ENCODE assay signal across 9 cellular contexts in the genomic region with DNA sequence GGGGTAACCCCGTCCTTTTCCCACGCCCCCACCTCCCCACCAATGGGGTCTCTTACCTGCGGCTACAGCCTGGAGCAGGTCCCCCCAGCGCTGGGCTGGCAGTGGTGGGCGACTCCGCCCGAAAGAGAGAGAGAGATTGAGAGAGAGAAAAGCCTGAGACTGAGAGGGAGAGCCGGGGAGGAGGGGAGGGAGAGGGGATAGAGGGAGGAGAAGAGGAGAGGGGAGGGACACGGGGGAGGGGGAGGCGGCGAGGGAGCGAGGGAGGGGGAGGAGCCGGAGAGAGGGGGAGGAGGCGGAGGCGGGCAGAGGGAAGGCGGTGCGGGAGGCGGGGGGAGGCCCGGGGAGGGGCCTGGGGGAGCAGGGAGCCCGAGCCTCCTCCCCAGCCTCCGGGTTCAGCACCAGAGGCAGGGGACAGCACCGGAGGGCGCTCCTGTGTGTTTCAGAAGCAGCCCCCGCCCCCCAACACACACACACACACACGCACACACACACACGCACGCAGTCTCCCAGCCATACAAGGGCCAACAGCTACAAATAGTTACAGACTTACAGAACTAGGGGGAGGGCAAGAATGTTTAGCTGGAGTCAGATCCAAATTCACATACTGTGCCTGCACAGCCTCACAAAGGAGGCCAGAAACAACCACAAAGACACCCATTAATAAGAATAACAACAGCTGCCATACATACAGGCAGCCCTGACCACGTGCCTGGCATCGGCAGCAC. TPM values are rescaled to one million over a fixed set of nuclear protein-coding genes. Genes with fewer than 3 reads are reported as not detected.
DNase-seq lines count a peak whose midpoint lies in the region; FAIRE-seq and TF ChIP-seq lines count a peak whose summit lies in the region.
"Had no signal": no experiment of that assay in that cellular context is flagged by ENCODE, and none has a peak within 500 bp of the region (broad histone marks: within the 10 kb centered on the region; RNA-seq: fewer than 3 reads in every experiment).

A gene with protein sequence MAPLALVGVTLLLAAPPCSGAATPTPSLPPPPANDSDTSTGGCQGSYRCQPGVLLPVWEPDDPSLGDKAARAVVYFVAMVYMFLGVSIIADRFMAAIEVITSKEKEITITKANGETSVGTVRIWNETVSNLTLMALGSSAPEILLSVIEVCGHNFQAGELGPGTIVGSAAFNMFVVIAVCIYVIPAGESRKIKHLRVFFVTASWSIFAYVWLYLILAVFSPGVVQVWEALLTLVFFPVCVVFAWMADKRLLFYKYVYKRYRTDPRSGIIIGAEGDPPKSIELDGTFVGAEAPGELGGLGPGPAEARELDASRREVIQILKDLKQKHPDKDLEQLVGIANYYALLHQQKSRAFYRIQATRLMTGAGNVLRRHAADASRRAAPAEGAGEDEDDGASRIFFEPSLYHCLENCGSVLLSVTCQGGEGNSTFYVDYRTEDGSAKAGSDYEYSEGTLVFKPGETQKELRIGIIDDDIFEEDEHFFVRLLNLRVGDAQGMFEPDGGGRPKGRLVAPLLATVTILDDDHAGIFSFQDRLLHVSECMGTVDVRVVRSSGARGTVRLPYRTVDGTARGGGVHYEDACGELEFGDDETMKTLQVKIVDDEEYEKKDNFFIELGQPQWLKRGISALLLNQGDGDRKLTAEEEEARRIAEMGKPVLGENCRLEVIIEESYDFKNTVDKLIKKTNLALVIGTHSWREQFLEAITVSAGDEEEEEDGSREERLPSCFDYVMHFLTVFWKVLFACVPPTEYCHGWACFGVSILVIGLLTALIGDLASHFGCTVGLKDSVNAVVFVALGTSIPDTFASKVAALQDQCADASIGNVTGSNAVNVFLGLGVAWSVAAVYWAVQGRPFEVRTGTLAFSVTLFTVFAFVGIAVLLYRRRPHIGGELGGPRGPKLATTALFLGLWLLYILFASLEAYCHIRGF (minus strand): TSS at position 161 of the 725 bp plus-strand sequence. CDS start 5,490 bp downstream, outside the sequence.

- intact Hi-C loops in stomach (cut with DNase I; ENCODE audit: low total_unique reads): no loop called here

- peak within 1 kb of the TSS; percentile 18 to 41 (median 34) for H3K4me3 ChIP-seq in stomach

- TF ChIP-seq EP300 in stomach (IDR thresholded peaks at IDR 0.05): no peak

- TF ChIP-seq CTCF in stomach (IDR thresholded peaks at IDR 0.05): no peak

- no peak for TF ChIP-seq POLR2A in stomach (IDR thresholded peaks at IDR 0.05)
- no peak for TF ChIP-seq POLR2A in GM12892 (IDR thresholded peaks at IDR 0.05; ENCODE audit: low read depth, low read length)

- H3K27ac ChIP-seq in stomach: peak within 1 kb of the TSS in 1 of 5 donors; percentile 70

- WGBS in stomach, 5 donors: 4 to 7% (median 6%) methylated on average over 13 to 27 of the region's 29 CpGs

- no peaks in the 10 kb centered on the region for H3K9me3 ChIP-seq in stomach

- FAIRE-seq in GM12892 (lab: Jason Lieb, UNC): no peak

- H3K36me3 ChIP-seq in stomach: peaks cover 0 to 7% (median 2%) of the 10 kb centered on the region in 4 donors

- H3K27me3 ChIP-seq in stomach: peaks cover 0 to 78% (median 60%) of the 10 kb centered on the region in 3 donors

- DNase-seq in activated gamma-delta T cell treated with Interleukin-2 at 50 U/mL for 16 hours: peak; percentile 46
- DNase-seq in activated gamma-delta T cell (lab: John Stamatoyannopoulos, UW): no peak
- peak; percentile 89 for DNase-seq in NCI-H69 (lab: John Stamatoyannopoulos, UW)
- peak; percentile 48 for DNase-seq in activated T-cell treated with anti-CD3 and anti-CD28 coated beads for 24 hours (ENCODE audit: low read depth)
- peak; percentile 67 for DNase-seq in epidermal melanocyte (ENCODE audit: insufficient read length, low spot score)
- DNase-seq in myocyte (ENCODE audit: low read depth): peak; percentile 62
- DNase-seq in stomach: peak; percentile 51
- DNase-seq in GM12892 (ENCODE audit: insufficient read length): no peak

- H3K4me1 ChIP-seq in stomach: peaks cover 0 to 36% (median 21%) of the 10 kb centered on the region in 4 donors

RNA-seq across cellular contexts. Expression of the gene that starts here (rescaled TPM):
- not detected in 2 replicates for total RNA-seq in myocyte
- 0.08 TPM for polyA plus RNA-seq in myocyte (2012)
- 10 to 100 TPM in 1 of 5 donors, 1 to 10 TPM in 3, under 1 TPM in 1; 0.73 to 17.9 (median 6.4) TPM for total RNA-seq in stomach
- under 1 TPM; 0.12 to 0.60 (median 0.46) TPM for polyA plus RNA-seq in stomach
- 0.04 TPM for polyA plus RNA-seq in GM12892 (2012; ENCODE audit: missing spikeins)
- total RNA-seq: glomerular endothelial cell had no signal

Comparison
In these comparisons a context has a peak if more than half of its experiments do, and no peak if none do; other contexts are left out.
1. DNase-seq: peak in activated gamma-delta T cell treated with Interleukin-2 at 50 U/mL for 16 hours (single experiment), NCI-H69 (single experiment), activated T-cell treated with anti-CD3 and anti-CD28 coated beads for 24 hours (single experiment), epidermal melanocyte (single experiment) and stomach (single experiment); none in activated gamma-delta T cell (single experiment) and GM12892 (single experiment).
2. Peak in DNase-seq in myocyte; RNA of the gene not detected or under 1 TPM.